In the genomic region with DNA sequence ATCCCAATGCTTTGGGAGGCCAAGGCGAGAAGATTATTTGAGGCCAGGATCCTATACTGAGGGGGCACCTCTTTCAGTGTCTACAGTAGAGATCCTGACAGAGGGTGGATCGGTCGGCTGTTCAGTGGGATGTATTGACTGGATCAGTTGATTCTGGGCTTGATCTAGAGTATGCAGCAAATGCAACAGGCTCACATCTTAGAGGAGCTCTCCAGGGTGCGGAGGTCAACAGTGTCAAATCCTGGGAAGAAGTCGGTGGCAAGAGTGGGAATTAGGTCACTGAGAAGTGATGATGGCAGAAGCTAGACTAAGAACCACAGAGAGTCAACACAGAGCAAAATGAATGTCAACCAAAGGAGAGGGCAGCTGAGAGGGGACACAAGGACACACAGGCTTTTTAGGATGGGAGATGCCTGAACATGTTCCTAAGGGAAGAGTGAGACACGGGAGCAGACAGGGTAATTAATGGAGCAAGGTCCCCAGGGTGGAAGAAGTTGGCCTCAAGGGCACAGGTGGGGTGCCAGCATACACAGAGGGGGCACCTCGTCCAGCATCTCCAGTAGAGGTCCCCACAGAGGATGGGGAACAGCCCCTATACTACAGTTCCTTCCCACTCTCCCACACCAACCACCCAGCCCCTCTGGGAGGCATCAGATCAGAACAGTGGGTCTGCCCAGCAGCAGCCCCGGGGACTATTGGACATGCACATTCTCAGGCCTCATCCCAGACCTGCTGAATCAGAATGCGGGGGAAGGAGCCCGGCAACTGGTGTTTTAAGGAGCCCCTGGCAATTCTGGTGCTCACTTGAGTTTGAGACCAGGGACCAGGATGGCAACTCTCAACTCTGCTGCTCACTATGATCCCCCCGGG, we compare ENCODE assay signal across 13 cellular contexts. TPM values are rescaled to one million over a fixed set of nuclear protein-coding genes. Genes with fewer than 3 reads are reported as not detected.
DNase-seq lines count a peak whose midpoint lies in the region; TF ChIP-seq lines count a peak whose summit lies in the region.
"Had no signal": no experiment of that assay in that cellular context is flagged by ENCODE, and none has a peak within 500 bp of the region (broad histone marks: within the 10 kb centered on the region; RNA-seq: fewer than 3 reads in every experiment).

No MANE protein-coding gene starts in this region.

- H3K4me1 Mint-ChIP-seq in T-helper 2 cell treated with Interferon-gamma antibody and Interleukin-4, amounts not matched to agents 5 μg/mL and 100 μg/mL, for 36 hours (ENCODE audit: low read depth), result peaks cover 12% of the 10 kb centered on the region
- peaks cover 67% of the 10 kb centered on the region for H3K4me1 Mint-ChIP-seq in activated CD4-positive, alpha-beta memory T cell treated with anti-CD3 and anti-CD28 coated beads, Interleukin-2, amount 10 ng/mL, durations not matched to agents 7 days and 5 days
- H3K4me1 Mint-ChIP-seq in stimulated activated naive CD8-positive, alpha-beta T cell treated with anti-CD3 and anti-CD28 coated beads, Interleukin-15, Interleukin-2, amounts not matched to agents 100 ng/mL and 50 ng/mL, for 24 hours (ENCODE audit: low read depth), result peaks cover 51% of the 10 kb centered on the region

- H3K4me1 ChIP-seq in hepatocyte (ENCODE audit: insufficient read depth), result peaks cover 33% of the 10 kb centered on the region
- H3K4me1 ChIP-seq: uterus had no signal

- no peaks in the 10 kb centered on the region for H3K36me3 ChIP-seq in hepatocyte (replicated peaks; ENCODE audit: insufficient read depth, low read depth)
- H3K36me3 ChIP-seq: uterus had no signal

- POLR2A ChIA-PET in activated CD4-positive, alpha-beta memory T cell treated with anti-CD3 and anti-CD28 coated beads, Interleukin-2, amount 10 ng/mL, durations not matched to agents 7 days and 5 days (lab: Charles Lee), result interaction anchor here (3.8 to 29.2 kb wide), 2 partner anchors 12 to 31 kb away, joined by 28 to 861 read pairs; no protein-coding TSS in a partner anchor

- no peak overlapping the region for H3K4me3 Mint-ChIP-seq in T-helper 2 cell treated with Interferon-gamma antibody and Interleukin-4, amounts not matched to agents 5 μg/mL and 100 μg/mL, for 36 hours
- H3K4me3 Mint-ChIP-seq in activated CD4-positive, alpha-beta memory T cell treated with anti-CD3 and anti-CD28 coated beads, Interleukin-2, amount 10 ng/mL, durations not matched to agents 7 days and 5 days, result no peak overlapping the region
- no peak overlapping the region for H3K4me3 Mint-ChIP-seq in stimulated activated naive CD8-positive, alpha-beta T cell treated with anti-CD3 and anti-CD28 coated beads, Interleukin-15, Interleukin-2, amounts not matched to agents 100 ng/mL and 50 ng/mL, for 24 hours
- H3K4me3 Mint-ChIP-seq: neural crest cell had no signal

- H3K4me3 ChIP-seq in hepatocyte, result no peak overlapping the region
- H3K4me3 ChIP-seq: uterus had no signal

- H2AFZ ChIP-seq in hepatocyte, result no peak overlapping the region

- no peaks in the 10 kb centered on the region for H3K9me2 ChIP-seq in hepatocyte (replicated peaks; ENCODE audit: insufficient read depth)

- peak overlapping the region; percentile 39 for H3K27ac Mint-ChIP-seq in T-helper 2 cell treated with Interferon-gamma antibody and Interleukin-4, amounts not matched to agents 5 μg/mL and 100 μg/mL, for 36 hours
- H3K27ac Mint-ChIP-seq in activated CD4-positive, alpha-beta memory T cell treated with anti-CD3 and anti-CD28 coated beads, Interleukin-2, amount 10 ng/mL, durations not matched to agents 7 days and 5 days, result peak overlapping the region; percentile 50
- peak overlapping the region; percentile 23 for H3K27ac Mint-ChIP-seq in stimulated activated naive CD8-positive, alpha-beta T cell treated with anti-CD3 and anti-CD28 coated beads, Interleukin-15, Interleukin-2, amounts not matched to agents 100 ng/mL and 50 ng/mL, for 24 hours

- H4K20me1 ChIP-seq in hepatocyte (ENCODE audit: insufficient read depth, poor library complexity, severe bottlenecking), result no peaks in the 10 kb centered on the region

- DNase-seq in T-helper 2 cell treated with Interferon-gamma antibody and Interleukin-4, amounts not matched to agents 5 μg/mL and 100 μg/mL, for 36 hours (ENCODE audit: low spot score), result no peak
- DNase-seq in T-helper 2 cell (no peak), hepatocyte (ENCODE audit: low spot score) (no peak), GDM1 (lab: John Stamatoyannopoulos, UW) (no peak), cerebellum (ENCODE audit: low spot score) (no peak), SK-N-DZ (ENCODE audit: low spot score) (no peak)
- DNase-seq in activated CD4-positive, alpha-beta memory T cell treated with anti-CD3 and anti-CD28 coated beads, Interleukin-2, amount 10 ng/mL, durations not matched to agents 7 days and 5 days, result no peak
- DNase-seq: EL; NCI-H2029 treated with DMSO at 0.1 percent for 48 hours; stimulated activated CD4-positive, alpha-beta T cell treated with anti-CD3 and anti-CD28 coated beads, Interleukin-4, amount 100 ng/mL, for 24 hours; uterus had no signal

- 90% methylated on average over 11 of the region's 11 CpGs for WGBS in hepatocyte (ENCODE audit: low lambda C conversion rate, missing lambda C conversion rate)

- no peak for TF ChIP-seq CTCF in hepatocyte (IDR thresholded peaks at IDR 0.05; ENCODE audit: poor library complexity)

- peak overlapping the region; percentile 37 for H3K4me2 ChIP-seq in hepatocyte

- no peaks in the 10 kb centered on the region for H3K27me3 Mint-ChIP-seq in T-helper 2 cell treated with Interferon-gamma antibody and Interleukin-4, amounts not matched to agents 5 μg/mL and 100 μg/mL, for 36 hours (ENCODE audit: low read depth)
- H3K27me3 Mint-ChIP-seq in activated CD4-positive, alpha-beta memory T cell treated with anti-CD3 and anti-CD28 coated beads, Interleukin-2, amount 10 ng/mL, durations not matched to agents 7 days and 5 days, result no peaks in the 10 kb centered on the region
- H3K27me3 Mint-ChIP-seq in stimulated activated naive CD8-positive, alpha-beta T cell treated with anti-CD3 and anti-CD28 coated beads, Interleukin-15, Interleukin-2, amounts not matched to agents 100 ng/mL and 50 ng/mL, for 24 hours, result no peaks in the 10 kb centered on the region

- no peaks in the 10 kb centered on the region for H3K79me2 ChIP-seq in hepatocyte

- no peaks in the 10 kb centered on the region for H3K9me3 Mint-ChIP-seq in T-helper 2 cell treated with Interferon-gamma antibody and Interleukin-4, amounts not matched to agents 5 μg/mL and 100 μg/mL, for 36 hours
- no peaks in the 10 kb centered on the region for H3K9me3 Mint-ChIP-seq in activated CD4-positive, alpha-beta memory T cell treated with anti-CD3 and anti-CD28 coated beads, Interleukin-2, amount 10 ng/mL, durations not matched to agents 7 days and 5 days
- H3K9me3 Mint-ChIP-seq in stimulated activated naive CD8-positive, alpha-beta T cell treated with anti-CD3 and anti-CD28 coated beads, Interleukin-15, Interleukin-2, amounts not matched to agents 100 ng/mL and 50 ng/mL, for 24 hours, result no peaks in the 10 kb centered on the region
- H3K9me3 Mint-ChIP-seq: neural crest cell had no signal

- H3K27ac ChIP-seq in hepatocyte, result peak overlapping the region; percentile 83
- H3K27ac ChIP-seq: uterus had no signal

- no peaks in the 10 kb centered on the region for H3K9me3 ChIP-seq in hepatocyte (ENCODE audit: low read depth)
- H3K9me3 ChIP-seq: uterus had no signal

- no peaks in the 10 kb centered on the region for H3K27me3 ChIP-seq in hepatocyte
- H3K27me3 ChIP-seq: uterus had no signal

- peaks cover 51% of the 10 kb centered on the region for H3K36me3 Mint-ChIP-seq in T-helper 2 cell treated with Interferon-gamma antibody and Interleukin-4, amounts not matched to agents 5 μg/mL and 100 μg/mL, for 36 hours (ENCODE audit: low read depth)
- H3K36me3 Mint-ChIP-seq in activated CD4-positive, alpha-beta memory T cell treated with anti-CD3 and anti-CD28 coated beads, Interleukin-2, amount 10 ng/mL, durations not matched to agents 7 days and 5 days (ENCODE audit: low read depth), result peaks cover 56% of the 10 kb centered on the region
- peaks cover 54% of the 10 kb centered on the region for H3K36me3 Mint-ChIP-seq in stimulated activated naive CD8-positive, alpha-beta T cell treated with anti-CD3 and anti-CD28 coated beads, Interleukin-15, Interleukin-2, amounts not matched to agents 100 ng/mL and 50 ng/mL, for 24 hours (ENCODE audit: low read depth)

- CTCF ChIA-PET in activated CD4-positive, alpha-beta memory T cell treated with anti-CD3 and anti-CD28 coated beads, Interleukin-2, amount 10 ng/mL, durations not matched to agents 7 days and 5 days (lab: Charles Lee), result no interaction called here

RNA-seq across cellular contexts. Expression of gene CYTH1, which starts 10.0 kb away (rescaled TPM):
- total RNA-seq in activated CD4-positive, alpha-beta memory T cell treated with anti-CD3 and anti-CD28 coated beads, Interleukin-2, amount 10 ng/mL, durations not matched to agents 7 days and 5 days, result 100 to 1,000 TPM; 288 to 309 TPM
- total RNA-seq in hepatocyte, result 37.5 and 44.4 TPM in 2 replicates
- polyA plus RNA-seq in hepatocyte, result 38.5 and 47.6 TPM in 2 replicates
- 40.5 TPM for total RNA-seq in cerebellum
- 36.9 and 43.2 TPM in 2 replicates for polyA plus RNA-seq in SK-N-DZ (2014; cell fraction: cytosol; rRNA removed)
- polyA plus RNA-seq in SK-N-DZ (2014; cell fraction: nucleus; rRNA removed), result 62.1 and 102 TPM in 2 replicates

RNA-seq across cellular contexts. Expression of gene USP36, which starts 48.5 kb away (rescaled TPM):
- 10 to 100 TPM; 95.4 to 96.8 TPM for total RNA-seq in activated CD4-positive, alpha-beta memory T cell treated with anti-CD3 and anti-CD28 coated beads, Interleukin-2, amount 10 ng/mL, durations not matched to agents 7 days and 5 days
- total RNA-seq in hepatocyte (17.7 and 20.9 TPM in 2 replicates), cerebellum (24.3 TPM)
- 26.2 and 31.6 TPM in 2 replicates for polyA plus RNA-seq in hepatocyte
- 29.6 and 34.0 TPM in 2 replicates for polyA plus RNA-seq in SK-N-DZ (2014; cell fraction: cytosol; rRNA removed)
- polyA plus RNA-seq in SK-N-DZ (2014; cell fraction: nucleus; rRNA removed), result 62.2 and 84.2 TPM in 2 replicates
